In genomic region chr3:194045289-194045688, GRCh38 we compare ENCODE assay signal across 14 cellular contexts.
DNase-seq lines count a peak whose midpoint lies in the region; ATAC-seq and TF ChIP-seq lines count a peak whose summit lies in the region.
"Had no signal": no experiment of that assay in that cellular context is flagged by ENCODE, and none has a peak within 500 bp of the region (broad histone marks: within the 10 kb centered on the region; RNA-seq: fewer than 3 reads in every experiment).

No MANE protein-coding gene starts in this region.

- no peak overlapping the region for H3K4me2 ChIP-seq in GM23248 (ENCODE audit: unreplicated experiment)

- peaks cover 1% of the 10 kb centered on the region in 2 donors for H3K9me3 ChIP-seq in ascending aorta
- H3K9me3 ChIP-seq in GM23248 (ENCODE audit: low read depth), result no peaks in the 10 kb centered on the region
- H3K9me3 ChIP-seq: thoracic aorta had no signal

- H3K36me3 ChIP-seq in ascending aorta, result no peaks in the 10 kb centered on the region
- H3K36me3 ChIP-seq in GM23248 (ENCODE audit: low read depth), result no peaks in the 10 kb centered on the region
- H3K36me3 ChIP-seq: thoracic aorta had no signal

- H3K4me3 ChIP-seq in ascending aorta, result no peak overlapping the region
- H3K4me3 ChIP-seq in GM23248, result no peak overlapping the region
- H3K4me3 ChIP-seq: thoracic aorta had no signal

- DNase-seq in GM13977 (ENCODE audit: low spot score) (peak; percentile 45), ascending aorta (ENCODE audit: low spot score in 2 of 2) (no peak), pons (ENCODE audit: low spot score) (no peak), GM23248 (no peak), SK-N-DZ (ENCODE audit: low spot score) (no peak)
- DNase-seq: activated B cell treated with CpG ODN at 0.5 μM for 24 hours, GDM1, H9, NCI-H1436, NCI-H82 had no signal

- H3K4me1 ChIP-seq in ascending aorta, result no peaks in the 10 kb centered on the region
- peaks cover 18% of the 10 kb centered on the region for H3K4me1 ChIP-seq in GM23248 (ENCODE audit: insufficient read depth)

- H3K27me3 ChIP-seq in ascending aorta (no peaks in the 10 kb centered on the region), GM23248 (replicated peaks; ENCODE audit: insufficient read depth) (no peaks in the 10 kb centered on the region)

- TF ChIP-seq CTCF in GM13977 (IDR thresholded peaks at IDR 0.05; ENCODE audit: extremely low read depth, insufficient read depth, missing control alignments) (no peak), ascending aorta (IDR thresholded peaks at IDR 0.05) (no peak)

- WGBS in GM23248 (ENCODE audit: low coverage in 1 of 2, low lambda C conversion rate in 2 of 2, missing lambda C conversion rate in 2 of 2), 2 experiments, result 95 to 100% methylated on average over 1 of the region's 1 CpG

- no peak overlapping the region for H2AFZ ChIP-seq in GM23248

- in situ Hi-C loops in GM13977 (cut with MboI; ENCODE audit: low pct_unique_long_range_greater_than_20kb, low sequenced_read_pairs, unreplicated experiment), result no loop called here
- in situ Hi-C loops in GM23248 (cut with MboI), result no loop called here

- H3F3A ChIP-seq in GM23248 (ENCODE audit: insufficient read depth), result peaks cover 15% of the 10 kb centered on the region; the same call in 1 of the 2 replicates

- H3K79me2 ChIP-seq in GM23248 (ENCODE audit: insufficient read depth), result no peaks in the 10 kb centered on the region

- no peaks in the 10 kb centered on the region for H3K9me2 ChIP-seq in GM23248 (ENCODE audit: insufficient read depth)

- no peaks in the 10 kb centered on the region for H4K20me1 ChIP-seq in GM23248 (ENCODE audit: insufficient read depth)

- H3K9ac ChIP-seq in GM23248, result no peak overlapping the region

- peak; percentile 82 for ATAC-seq in GM19467 (IDR thresholded peaks at IDR 0.05; ENCODE audit: unreplicated experiment)
- ATAC-seq in HG02870 (IDR thresholded peaks at IDR 0.05; ENCODE audit: unreplicated experiment), result peak; percentile 87
- ATAC-seq in HG03558 (IDR thresholded peaks at IDR 0.05; ENCODE audit: extremely low read depth, unreplicated experiment), result peak; percentile 89

- intact Hi-C loops in ascending aorta (cut with DNase I), result no loop called here

- no peak overlapping the region for H3K27ac ChIP-seq in ascending aorta
- no peak overlapping the region for H3K27ac ChIP-seq in GM23248
- H3K27ac ChIP-seq: thoracic aorta had no signal
